8 cellular contexts compared by ENCODE assay signal in genomic region chr21:10415859-10416258, GRCh38.
DNase-seq lines count a peak whose midpoint lies in the region; ATAC-seq, FAIRE-seq and TF ChIP-seq lines count a peak whose summit lies in the region.
"Not testable (repeated sequence)": the region's sequence is repeated elsewhere in the genome, so short reads cannot be mapped to it uniquely, and the experiment has no call there.

No MANE protein-coding gene starts in this region.

- not testable (repeated sequence) for H2BK120ac ChIP-seq in mesendoderm (ENCODE audit: low read depth, low read length); trophoblast cell (ENCODE audit: insufficient read depth, low read length, poor library complexity)

- H4K12ac ChIP-seq in trophoblast cell (ENCODE audit: low read depth, low read length) = not testable (repeated sequence)

- not testable (repeated sequence) for H3K4me3 ChIP-seq in DND-41 (ENCODE audit: low read depth in 1 of 2, low read length in 2 of 2); RWPE2 (ENCODE audit: severe bottlenecking); coronary artery; kidney (ENCODE audit: low read length in 2 of 2); upper lobe of right lung
- H3K4me3 ChIP-seq in mesendoderm (ENCODE audit: low read length) = peak overlapping the region; percentile 16
- H3K4me3 ChIP-seq in trophoblast cell (ENCODE audit: low read depth, low read length) = peak overlapping the region; percentile 6

- not testable (repeated sequence) for H3K4me2 ChIP-seq in DND-41 (ENCODE audit: insufficient read depth, low read length); mesendoderm (ENCODE audit: low read length); trophoblast cell (ENCODE audit: low read length)

- H3K56ac ChIP-seq in mesendoderm (ENCODE audit: low read length) = not testable (repeated sequence)

- not testable (repeated sequence) for H4K5ac ChIP-seq in mesendoderm (ENCODE audit: low read length)

- not testable (repeated sequence) for H4K20me1 ChIP-seq in DND-41 (ENCODE audit: insufficient read depth, low read length)

- H4K91ac ChIP-seq in trophoblast cell (ENCODE audit: low read depth, low read length) = not testable (repeated sequence)

- not testable (repeated sequence) for H3K27ac ChIP-seq in DND-41 (ENCODE audit: low read length); RWPE2 (ENCODE audit: poor library complexity, severe bottlenecking); coronary artery; kidney (ENCODE audit: low read depth in 2 of 2, low read length in 2 of 2); mesendoderm (ENCODE audit: low read depth, low read length); trophoblast cell (ENCODE audit: low read depth, low read length); upper lobe of right lung

- H2BK15ac ChIP-seq in mesendoderm (replicated peaks; ENCODE audit: low read depth) = not testable (repeated sequence)

- not testable (repeated sequence) for H3K36me3 ChIP-seq in DND-41 (ENCODE audit: insufficient read depth, low read length); RWPE2 (ENCODE audit: low read depth); kidney (ENCODE audit: control insufficient read depth in 1 of 2, insufficient read depth in 2 of 2, low read length in 2 of 2); mesendoderm (ENCODE audit: control insufficient read depth, insufficient read depth, low read length); trophoblast cell (ENCODE audit: control insufficient read depth in 1 of 2, insufficient read depth in 2 of 2, low read length in 2 of 2); upper lobe of right lung

- not testable (repeated sequence) for H3K79me1 ChIP-seq in mesendoderm (ENCODE audit: low read length); trophoblast cell (ENCODE audit: low read length)

- TF ChIP-seq CTCF in DND-41 (IDR thresholded peaks at IDR 0.05; ENCODE audit: borderline replicate concordance, extremely low read depth, low read length, poor library complexity, severe bottlenecking); RWPE2 (IDR thresholded peaks at IDR 0.05; ENCODE audit: poor library complexity, severe bottlenecking); coronary artery (IDR thresholded peaks at IDR 0.05); kidney (IDR thresholded peaks at IDR 0.05; ENCODE audit: borderline replicate concordance, extremely low read depth, insufficient read depth); upper lobe of right lung (IDR thresholded peaks at IDR 0.05): not testable (repeated sequence)

- not testable (repeated sequence) for H2AFZ ChIP-seq in DND-41 (ENCODE audit: low read depth, low read length); trophoblast cell (ENCODE audit: insufficient read depth, low read length, poor library complexity)

- not testable (repeated sequence) for H2AK5ac ChIP-seq in mesendoderm (ENCODE audit: low read length); trophoblast cell (ENCODE audit: low read length)

- H3K4ac ChIP-seq in mesendoderm (ENCODE audit: low read depth, low read length); trophoblast cell (ENCODE audit: low read depth, low read length): not testable (repeated sequence)

- whole genome bisulfite sequencing in mesendoderm (ENCODE audit: extremely low coverage, insufficient coverage, low lambda C conversion rate) = no CpG with 5 or more reads among the region's 6 CpGs
- WGBS in trophoblast cell (ENCODE audit: extremely low coverage, insufficient coverage, insufficient read length) = no CpG with 5 or more reads among the region's 6 CpGs

- FAIRE-seq in kidney (lab: Jason Lieb, UNC) = not testable (repeated sequence)

- not testable (repeated sequence) for H3K9ac ChIP-seq in DND-41 (ENCODE audit: low read depth, low read length); kidney (ENCODE audit: low read length in 2 of 2); mesendoderm (ENCODE audit: low read length); trophoblast cell (ENCODE audit: low read length)

- H3K79me2 ChIP-seq in DND-41 (ENCODE audit: insufficient read depth, low read length); mesendoderm (ENCODE audit: control insufficient read depth, insufficient read depth, low read length); trophoblast cell (ENCODE audit: control insufficient read depth, insufficient read depth, low read length, poor library complexity): not testable (repeated sequence)

- H2BK12ac ChIP-seq in trophoblast cell (ENCODE audit: low read length) = not testable (repeated sequence)

- intact Hi-C loops in Right ventricle myocardium superior (cut with DNase I); kidney (cut with DNase I); upper lobe of right lung (cut with DNase I): not testable (repeated sequence)

- not testable (repeated sequence) for H3K27me3 ChIP-seq in DND-41 (ENCODE audit: insufficient read depth, low read length, poor library complexity); RWPE2 (ENCODE audit: insufficient read depth, poor library complexity, severe bottlenecking); mesendoderm (ENCODE audit: insufficient read depth, low read length, poor library complexity); trophoblast cell (ENCODE audit: insufficient read depth, low read length); upper lobe of right lung

- not testable (repeated sequence) for DNase-seq in DND-41; RWPE2 (ENCODE audit: low spot score); Right ventricle myocardium superior; mesendoderm; trophoblast cell
- peak; percentile 83 for DNase-seq in coronary artery (ENCODE audit: low spot score)
- peak; percentile 79 for DNase-seq in kidney
- peak; percentile 75 for DNase-seq in upper lobe of right lung

- H4K8ac ChIP-seq in mesendoderm (ENCODE audit: low read depth, low read length); trophoblast cell (ENCODE audit: low read depth, low read length): not testable (repeated sequence)

- H2BK5ac ChIP-seq in mesendoderm (ENCODE audit: low read length); trophoblast cell (ENCODE audit: low read depth, low read length, poor library complexity): not testable (repeated sequence)

- H3K9me3 ChIP-seq in DND-41 (ENCODE audit: insufficient read depth, low read length, severe bottlenecking) (peaks cover 44% of the 10 kb centered on the region), RWPE2 (ENCODE audit: severe bottlenecking) (peaks cover 33% of the 10 kb centered on the region), kidney (ENCODE audit: control insufficient read depth in 1 of 2, low read length in 2 of 2) (peaks cover 3 to 20% of the 10 kb centered on the region in 2 donors), trophoblast cell (ENCODE audit: insufficient read depth, low read depth, low read length) (peaks cover 45% of the 10 kb centered on the region)
- H3K9me3 ChIP-seq in upper lobe of right lung = not testable (repeated sequence)

- not testable (repeated sequence) for H3K4me1 ChIP-seq in DND-41 (ENCODE audit: insufficient read depth, low read length); RWPE2 (ENCODE audit: insufficient read depth, poor library complexity, severe bottlenecking); kidney (ENCODE audit: control insufficient read depth in 1 of 2, insufficient read depth in 1 of 2, low read depth in 1 of 2, low read length in 2 of 2); mesendoderm (ENCODE audit: control insufficient read depth, low read depth, low read length); trophoblast cell (ENCODE audit: control insufficient read depth in 1 of 2, insufficient read depth in 2 of 2, low read length in 2 of 2); upper lobe of right lung

- ATAC-seq in DND-41 (ENCODE audit: insufficient read depth, low read depth) = 0 out of 3 replicates have a peak, but pooled peaks have one; percentile 29
- ATAC-seq in RWPE2 (ENCODE audit: low read depth) = peak; percentile 9; the same call in 2 of the 3 replicates
- peak; percentile 29 for ATAC-seq in Right ventricle myocardium superior (ENCODE audit: poor library complexity)
- peak; percentile 28 for ATAC-seq in upper lobe of right lung

- not testable (repeated sequence) for H3K14ac ChIP-seq in trophoblast cell (ENCODE audit: low read length)

- H3K23ac ChIP-seq in mesendoderm (ENCODE audit: low read length); trophoblast cell (ENCODE audit: low read length): not testable (repeated sequence)

- H3K18ac ChIP-seq in mesendoderm (ENCODE audit: low read length); trophoblast cell (ENCODE audit: low read length): not testable (repeated sequence)
